In genomic region chr3:50273689-50274065, GRCh38 we compare ENCODE assay signal across 15 cellular contexts. TPM values are rescaled to one million over a fixed set of nuclear protein-coding genes. Genes with fewer than 3 reads are reported as not detected.
DNase-seq lines count a peak whose midpoint lies in the region; ATAC-seq, FAIRE-seq and TF ChIP-seq lines count a peak whose summit lies in the region.
"Had no signal": no experiment of that assay in that cellular context is flagged by ENCODE, and none has a peak within 500 bp of the region (broad histone marks: within the 10 kb centered on the region; RNA-seq: fewer than 3 reads in every experiment).

No MANE protein-coding gene starts in this region.

- H3K27ac ChIP-seq in cingulate gyrus (ENCODE audit: low read depth, low read length) (peak overlapping the region; percentile 87), neutrophil (peak overlapping the region; percentile 63)
- H3K27ac ChIP-seq: thoracic aorta had no signal

- intact Hi-C loops in natural killer cell (cut with micrococcal nuclease) = loop anchor here (1.0 to 5.0 kb wide), 5 partner anchors 27 to 154 kb away; no protein-coding TSS in a partner anchor
- intact Hi-C loops in activated T-helper 2 cell treated with anti-CD3 and anti-CD28 coated beads, Interferon-gamma antibody, Interleukin-2, Interleukin-4, amounts not matched to agents 10 μg/mL and 5 μg/mL and 100 μg/mL, durations not matched to agents 14 hours and 24 hours and 36 hours (cut with micrococcal nuclease) = loop anchor here (1.0 to 2.0 kb wide), 6 partner anchors 13 to 152 kb away; no protein-coding TSS in a partner anchor

- no peak overlapping the region for H3K27ac Mint-ChIP-seq in natural killer cell treated with Interleukin-12 subunit alpha and Interleukin-12 subunit beta and Interleukin-15 and Interleukin-18, amount 100 ng/mL, for 72 hours
- H3K27ac Mint-ChIP-seq in natural killer cell = no peak overlapping the region
- H3K27ac Mint-ChIP-seq in activated T-helper 2 cell treated with anti-CD3 and anti-CD28 coated beads, Interferon-gamma antibody, Interleukin-2, Interleukin-4, amounts not matched to agents 10 μg/mL and 5 μg/mL and 100 μg/mL, durations not matched to agents 14 hours and 24 hours and 36 hours = no peak overlapping the region

- peaks cover 26 to 38% of the 10 kb centered on the region in 2 experiments for H3K4me1 ChIP-seq in neutrophil (ENCODE audit: control insufficient read depth in 1 of 2, insufficient read depth in 1 of 2, low read depth in 1 of 2, low read length in 1 of 2)

- no peaks in the 10 kb centered on the region for H3K36me3 ChIP-seq in neutrophil

- H3K9me3 Mint-ChIP-seq in natural killer cell treated with Interleukin-12 subunit alpha and Interleukin-12 subunit beta and Interleukin-15 and Interleukin-18, amount 100 ng/mL, for 72 hours = no peaks in the 10 kb centered on the region
- no peaks in the 10 kb centered on the region for H3K9me3 Mint-ChIP-seq in natural killer cell
- no peaks in the 10 kb centered on the region for H3K9me3 Mint-ChIP-seq in activated T-helper 2 cell treated with anti-CD3 and anti-CD28 coated beads, Interferon-gamma antibody, Interleukin-2, Interleukin-4, amounts not matched to agents 10 μg/mL and 5 μg/mL and 100 μg/mL, durations not matched to agents 14 hours and 24 hours and 36 hours
- H3K9me3 Mint-ChIP-seq: activated naive CD4-positive, alpha-beta T cell treated with anti-CD3 and anti-CD28 coated beads, Interleukin-2, amount 10 ng/mL, durations not matched to agents 7 days and 5 days; CD4-positive, alpha-beta memory T cell had no signal

- no peak for DNase-seq in natural killer cell treated with Interleukin-12 subunit alpha and Interleukin-12 subunit beta and Interleukin-15 and Interleukin-18, amount 100 ng/mL, for 72 hours (ENCODE audit: low spot score)
- no peak for DNase-seq in natural killer cell
- no peak for DNase-seq in RCC 7860 (ENCODE audit: low spot score)
- no peak for DNase-seq in activated T-helper 2 cell treated with anti-CD3 and anti-CD28 coated beads, Interferon-gamma antibody, Interleukin-2, Interleukin-4, amounts not matched to agents 10 μg/mL and 5 μg/mL and 100 μg/mL, durations not matched to agents 14 hours and 24 hours and 36 hours (ENCODE audit: low spot score)
- no peak for DNase-seq in T-helper 1 cell

- TF ChIP-seq CTCF in natural killer cell (IDR thresholded peaks at IDR 0.05) = no peak
- TF ChIP-seq CTCF in neutrophil (IDR thresholded peaks at IDR 0.05) = no peak

- ATAC-seq in natural killer cell treated with Interleukin-12 subunit alpha and Interleukin-12 subunit beta and Interleukin-15 and Interleukin-18, amount 100 ng/mL, for 72 hours = no peak
- ATAC-seq in natural killer cell (no peak), HG02588 (IDR thresholded peaks at IDR 0.05; ENCODE audit: unreplicated experiment) (no peak)

- H3K36me3 Mint-ChIP-seq in natural killer cell treated with Interleukin-12 subunit alpha and Interleukin-12 subunit beta and Interleukin-15 and Interleukin-18, amount 100 ng/mL, for 72 hours = no peaks in the 10 kb centered on the region
- no peaks in the 10 kb centered on the region for H3K36me3 Mint-ChIP-seq in natural killer cell
- H3K36me3 Mint-ChIP-seq in activated T-helper 2 cell treated with anti-CD3 and anti-CD28 coated beads, Interferon-gamma antibody, Interleukin-2, Interleukin-4, amounts not matched to agents 10 μg/mL and 5 μg/mL and 100 μg/mL, durations not matched to agents 14 hours and 24 hours and 36 hours (ENCODE audit: low read depth) = no peaks in the 10 kb centered on the region
- H3K36me3 Mint-ChIP-seq: CD4-positive, alpha-beta memory T cell; naive thymus-derived CD4-positive, alpha-beta T cell had no signal

- peaks cover 20 to 22% of the 10 kb centered on the region in 2 donors for H3K4me1 Mint-ChIP-seq in natural killer cell treated with Interleukin-12 subunit alpha and Interleukin-12 subunit beta and Interleukin-15 and Interleukin-18, amount 100 ng/mL, for 72 hours (ENCODE audit: low read depth in 2 of 2)
- peaks cover 11 to 32% of the 10 kb centered on the region in 2 donors for H3K4me1 Mint-ChIP-seq in natural killer cell
- peaks cover 11% of the 10 kb centered on the region for H3K4me1 Mint-ChIP-seq in activated T-helper 2 cell treated with anti-CD3 and anti-CD28 coated beads, Interferon-gamma antibody, Interleukin-2, Interleukin-4, amounts not matched to agents 10 μg/mL and 5 μg/mL and 100 μg/mL, durations not matched to agents 14 hours and 24 hours and 36 hours (ENCODE audit: low read depth)

- peaks cover 21 to 24% of the 10 kb centered on the region in 2 donors for H3K27me3 Mint-ChIP-seq in natural killer cell treated with Interleukin-12 subunit alpha and Interleukin-12 subunit beta and Interleukin-15 and Interleukin-18, amount 100 ng/mL, for 72 hours
- peaks cover 13 to 33% of the 10 kb centered on the region in 2 donors for H3K27me3 Mint-ChIP-seq in natural killer cell (ENCODE audit: low read depth in 2 of 2)
- peaks cover 38% of the 10 kb centered on the region for H3K27me3 Mint-ChIP-seq in activated T-helper 2 cell treated with anti-CD3 and anti-CD28 coated beads, Interferon-gamma antibody, Interleukin-2, Interleukin-4, amounts not matched to agents 10 μg/mL and 5 μg/mL and 100 μg/mL, durations not matched to agents 14 hours and 24 hours and 36 hours (ENCODE audit: low read depth)

- no peak for FAIRE-seq in RCC 7860 (lab: Jason Lieb, UNC)

- peak overlapping the region; percentile 43 for H3K4me3 Mint-ChIP-seq in natural killer cell treated with Interleukin-12 subunit alpha and Interleukin-12 subunit beta and Interleukin-15 and Interleukin-18, amount 100 ng/mL, for 72 hours
- no peak overlapping the region for H3K4me3 Mint-ChIP-seq in natural killer cell
- H3K4me3 Mint-ChIP-seq in activated T-helper 2 cell treated with anti-CD3 and anti-CD28 coated beads, Interferon-gamma antibody, Interleukin-2, Interleukin-4, amounts not matched to agents 10 μg/mL and 5 μg/mL and 100 μg/mL, durations not matched to agents 14 hours and 24 hours and 36 hours (ENCODE audit: low read depth) = no peak overlapping the region

- peaks cover 62% of the 10 kb centered on the region for H3K27me3 ChIP-seq in neutrophil

- no peaks in the 10 kb centered on the region for H3K9me3 ChIP-seq in neutrophil
- H3K9me3 ChIP-seq: thoracic aorta had no signal

- H3K4me3 ChIP-seq in neutrophil (ENCODE audit: low read depth in 1 of 2, low read length in 1 of 2) = peak overlapping the region; percentile 58 to 60

RNA-seq across cellular contexts. Expression of gene SEMA3B, which starts 4.7 kb away (rescaled TPM):
- total RNA-seq in natural killer cell treated with Interleukin-12 subunit alpha and Interleukin-12 subunit beta and Interleukin-15 and Interleukin-18, amount 100 ng/mL, for 72 hours = 1 to 10 TPM in 1 of 2 donors, under 1 TPM in 1; 0.89 to 1.2 TPM
- 1 to 10 TPM in 1 of 3 donors, under 1 TPM in 2; 0.97 to 2.0 (median 0.99) TPM for total RNA-seq in natural killer cell
- 0.30 and 0.68 TPM in 2 replicates for total RNA-seq in activated T-helper 2 cell treated with anti-CD3 and anti-CD28 coated beads, Interferon-gamma antibody, Interleukin-2, Interleukin-4, amounts not matched to agents 10 μg/mL and 5 μg/mL and 100 μg/mL, durations not matched to agents 14 hours and 24 hours and 36 hours

RNA-seq across cellular contexts. Expression of gene LSMEM2, which starts 5.2 kb away (rescaled TPM):
- not detected for total RNA-seq in natural killer cell treated with Interleukin-12 subunit alpha and Interleukin-12 subunit beta and Interleukin-15 and Interleukin-18, amount 100 ng/mL, for 72 hours
- total RNA-seq in natural killer cell = not detected
- not detected in 2 replicates for total RNA-seq in activated T-helper 2 cell treated with anti-CD3 and anti-CD28 coated beads, Interferon-gamma antibody, Interleukin-2, Interleukin-4, amounts not matched to agents 10 μg/mL and 5 μg/mL and 100 μg/mL, durations not matched to agents 14 hours and 24 hours and 36 hours
- total RNA-seq: CD4-positive, alpha-beta memory T cell; esophagus mucosa; lung microvascular endothelial cell; naive thymus-derived CD4-positive, alpha-beta T cell; NCI-H460; thoracic aorta had no signal

RNA-seq across cellular contexts. Expression of gene IFRD2, which starts 18.6 kb away (rescaled TPM):
- total RNA-seq in natural killer cell treated with Interleukin-12 subunit alpha and Interleukin-12 subunit beta and Interleukin-15 and Interleukin-18, amount 100 ng/mL, for 72 hours = 100 to 1,000 TPM in 1 of 2 donors, 10 to 100 TPM in 1; 84.2 to 225 TPM
- 10 to 100 TPM; 27.8 to 39.1 (median 32.1) TPM for total RNA-seq in natural killer cell
- 154 and 164 TPM in 2 replicates for total RNA-seq in activated T-helper 2 cell treated with anti-CD3 and anti-CD28 coated beads, Interferon-gamma antibody, Interleukin-2, Interleukin-4, amounts not matched to agents 10 μg/mL and 5 μg/mL and 100 μg/mL, durations not matched to agents 14 hours and 24 hours and 36 hours

RNA-seq across cellular contexts. Expression of gene HYAL3, which starts 25.5 kb away (rescaled TPM):
- total RNA-seq in natural killer cell treated with Interleukin-12 subunit alpha and Interleukin-12 subunit beta and Interleukin-15 and Interleukin-18, amount 100 ng/mL, for 72 hours = 1 to 10 TPM; 5.5 to 5.6 TPM
- total RNA-seq in natural killer cell = 1 to 10 TPM in 2 of 3 donors, under 1 TPM in 1; 0.93 to 2.0 (median 1.2) TPM
- total RNA-seq in activated T-helper 2 cell treated with anti-CD3 and anti-CD28 coated beads, Interferon-gamma antibody, Interleukin-2, Interleukin-4, amounts not matched to agents 10 μg/mL and 5 μg/mL and 100 μg/mL, durations not matched to agents 14 hours and 24 hours and 36 hours = 10.8 TPM in 2 replicates

RNA-seq across cellular contexts. Expression of gene NAA80, which starts 25.5 kb away (rescaled TPM):
- total RNA-seq in natural killer cell treated with Interleukin-12 subunit alpha and Interleukin-12 subunit beta and Interleukin-15 and Interleukin-18, amount 100 ng/mL, for 72 hours = 10 to 100 TPM; 13.2 to 15.7 TPM
- total RNA-seq in natural killer cell = 10 to 100 TPM; 22.2 to 30.3 (median 29.6) TPM
- 24.9 and 25.0 TPM in 2 replicates for total RNA-seq in activated T-helper 2 cell treated with anti-CD3 and anti-CD28 coated beads, Interferon-gamma antibody, Interleukin-2, Interleukin-4, amounts not matched to agents 10 μg/mL and 5 μg/mL and 100 μg/mL, durations not matched to agents 14 hours and 24 hours and 36 hours
